Comparison of ENCODE assay signal across 11 cellular contexts in the genomic region with DNA sequence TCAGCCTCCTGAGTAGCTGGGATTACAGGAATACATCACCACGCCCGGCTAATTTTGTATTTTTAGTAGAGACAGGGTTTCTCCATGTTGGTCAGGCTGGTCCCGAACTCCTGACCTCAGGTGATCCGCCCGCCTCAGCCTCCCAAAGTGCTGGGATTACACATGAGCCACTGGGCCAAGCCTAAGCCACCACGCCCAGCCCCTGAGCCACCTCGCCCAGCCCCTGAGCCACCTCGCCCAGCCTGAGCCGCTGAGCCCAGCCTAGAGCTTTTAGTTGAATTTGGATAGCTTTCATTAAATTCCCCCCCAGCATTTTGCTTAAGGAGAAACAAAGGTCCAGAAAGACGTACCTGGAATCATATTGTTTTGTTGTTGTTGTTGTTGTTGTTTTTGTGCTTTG. TPM values are rescaled to one million over a fixed set of nuclear protein-coding genes. Genes with fewer than 3 reads are reported as not detected.
"Had no signal": no experiment of that assay in that cellular context is flagged by ENCODE, and none has a peak within 500 bp of the region (broad histone marks: within the 10 kb centered on the region; RNA-seq: fewer than 3 reads in every experiment).

No MANE protein-coding gene starts in this region.

RNA-seq across cellular contexts. Expression of a gene that starts 29.2 kb away (rescaled TPM):
- total RNA-seq: activated CD4-positive, alpha-beta memory T cell treated with anti-CD3 and anti-CD28 coated beads, Interleukin-2, amount 10 ng/mL, durations not matched to agents 7 days and 5 days; activated CD4-positive, alpha-beta T cell treated with anti-CD3 and anti-CD28 coated beads for 36 hours; activated CD4-positive, alpha-beta T cell treated with anti-CD3 and anti-CD28 coated beads, Interleukin-2, amount 10 ng/mL, durations not matched to agents 7 days and 5 days; activated CD8-positive, alpha-beta T cell treated with anti-CD3 and anti-CD28 coated beads, Interleukin-2, amount 10 ng/mL, durations not matched to agents 7 days and 5 days; activated naive CD4-positive, alpha-beta T cell treated with anti-CD3 and anti-CD28 coated beads for 36 hours; activated naive CD4-positive, alpha-beta T cell treated with anti-CD3 and anti-CD28 coated beads, Interleukin-2, amount 50 U/mL, for 72 hours; activated naive CD8-positive, alpha-beta T cell treated with anti-CD3 and anti-CD28 coated beads for 36 hours; activated T-helper 2 cell treated with anti-CD3 and anti-CD28 coated beads, Interferon-gamma antibody, Interleukin-2, Interleukin-4, amounts not matched to agents 10 μg/mL and 5 μg/mL and 100 μg/mL, durations not matched to agents 14 hours and 24 hours and 36 hours; T-helper 1 cell treated with Interleukin-12 subunit alpha and Interleukin-12 subunit beta and Interleukin-4 antibody, amounts not matched to agents 30 ng/mL and 1 ng/mL, for 36 hours; T-helper 17 cell; T-helper 2 cell treated with Interferon-gamma antibody and Interleukin-4, amounts not matched to agents 100 ng/mL and 5 ng/mL, for 36 hours had no signal
